18 cellular contexts compared by ENCODE assay signal in genomic region chr11:40054631-40055030, GRCh38.
"Had no signal": no experiment of that assay in that cellular context is flagged by ENCODE, and none has a peak within 500 bp of the region (broad histone marks: within the 10 kb centered on the region; RNA-seq: fewer than 3 reads in every experiment).

No MANE protein-coding gene starts in this region.

- DNase-seq: activated CD4-positive, alpha-beta T cell treated with anti-CD3 and anti-CD28 coated beads for 4 hours; activated CD4-positive, alpha-beta T cell treated with anti-CD3 and anti-CD28 coated beads, Interleukin-2, amount 50 U/mL, for 48 hours; activated CD4-positive, CD25-positive, alpha-beta regulatory T cell; activated naive CD4-positive, alpha-beta T cell treated with anti-CD3 and anti-CD28 coated beads for 36 hours; activated T-cell treated with anti-CD3 and anti-CD28 coated beads, Interleukin-2, amount 50 U/mL, for 48 hours; amygdala; cerebellar nuclear complex; endodermal cell; immature natural killer cell; left colon; lower lobe of right lung; naive B cell; occipital lobe; small intestine; stimulated activated CD4-positive, alpha-beta T cell treated with anti-CD3 and anti-CD28 coated beads, Interleukin-2, amount 100 ng/mL, for 24 hours; upper lobe of left lung had no signal

- ATAC-seq: left colon; lower lobe of right lung; sciatic nerve; stimulated activated memory B cell treated with anti-CD40 and anti-IgM and Interleukin-4, amounts not matched to agents 10 μg/mL and 1 μg/mL and 100 μg/mL, for 72 hours had no signal
